Comparison of ENCODE assay signal across 11 cellular contexts in the genomic region with DNA sequence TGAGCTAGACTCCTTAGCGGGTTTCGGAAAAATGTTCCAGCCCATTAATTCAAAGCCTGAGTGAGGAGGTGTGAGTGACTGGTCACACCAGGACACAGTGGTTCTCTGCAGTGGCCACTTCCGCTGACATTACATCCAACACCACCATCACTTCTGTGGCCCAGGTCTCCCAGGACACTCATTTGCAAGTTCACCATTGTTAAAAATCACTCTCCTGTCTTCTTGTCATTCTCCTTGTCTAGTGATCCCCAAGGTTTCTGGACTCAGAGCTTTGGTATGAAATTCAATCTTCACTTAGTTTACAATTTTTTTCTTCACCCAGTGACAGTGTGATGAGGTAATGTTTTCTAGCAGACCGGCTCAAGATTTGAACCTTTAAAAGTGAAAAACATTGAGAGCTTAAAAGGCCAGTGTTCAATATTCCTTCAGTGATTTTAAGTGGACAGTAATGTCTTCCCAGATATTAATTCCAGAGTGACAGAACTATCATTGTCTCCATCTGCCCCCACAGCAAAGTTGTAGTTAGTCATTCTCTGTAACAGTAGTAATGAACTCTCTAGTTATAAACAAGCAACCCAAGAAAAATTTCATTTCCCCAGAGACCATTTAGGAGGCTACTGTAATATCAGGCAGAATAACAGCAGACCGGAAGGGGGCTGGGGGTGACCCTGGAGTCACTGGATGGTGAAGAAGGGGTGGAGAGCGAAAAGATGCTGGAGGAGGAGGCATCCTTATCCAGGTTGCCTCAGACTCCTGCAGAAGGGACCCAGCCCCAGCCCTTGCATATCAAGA.
DNase-seq lines count a peak whose midpoint lies in the region; ATAC-seq, FAIRE-seq and TF ChIP-seq lines count a peak whose summit lies in the region.
"Had no signal": no experiment of that assay in that cellular context is flagged by ENCODE, and none has a peak within 500 bp of the region (broad histone marks: within the 10 kb centered on the region; RNA-seq: fewer than 3 reads in every experiment).

No MANE protein-coding gene starts in this region.

- no peak for TF ChIP-seq POLR2A in heart left ventricle (IDR thresholded peaks at IDR 0.05)

- intact Hi-C loops in heart left ventricle (cut with DNase I), result loop anchor here in 1 of 10 donors (5.0 kb wide), 1 partner anchor 85 kb away; no protein-coding TSS in a partner anchor
- intact Hi-C loops in pancreas (cut with DNase I), result no loop called here

- TF ChIP-seq CTCF in heart left ventricle (IDR thresholded peaks at IDR 0.05) (no peak), pancreas (IDR thresholded peaks at IDR 0.05) (no peak)

- H3K4me1 ChIP-seq in heart left ventricle (peaks cover 0 to 47% (median 21%) of the 10 kb centered on the region in 12 donors), skeletal muscle satellite cell (ENCODE audit: control insufficient read depth, insufficient read depth, low read length) (peaks cover 60% of the 10 kb centered on the region), pancreas (peaks cover 0 to 12% (median 6%) of the 10 kb centered on the region in 3 donors)

- H3K36me3 ChIP-seq in heart left ventricle, result no peaks in the 10 kb centered on the region
- peaks cover 19% of the 10 kb centered on the region for H3K36me3 ChIP-seq in skeletal muscle satellite cell (ENCODE audit: insufficient read depth, low read length)
- H3K36me3 ChIP-seq in pancreas, result no peaks in the 10 kb centered on the region
- H3K36me3 ChIP-seq: neutrophil had no signal

- H3K9me3 ChIP-seq in heart left ventricle (no peaks in the 10 kb centered on the region), skeletal muscle satellite cell (replicated peaks; ENCODE audit: low read length) (no peaks in the 10 kb centered on the region), pancreas (no peaks in the 10 kb centered on the region)
- H3K9me3 ChIP-seq: neutrophil had no signal

- peak in 2 of 4 donors; percentile 26 to 50 for ATAC-seq in heart left ventricle
- no peak for ATAC-seq in pancreas
- ATAC-seq in HG03469 (IDR thresholded peaks at IDR 0.05; ENCODE audit: unreplicated experiment), result no peak
- no peak for ATAC-seq in HG02981 (IDR thresholded peaks at IDR 0.05; ENCODE audit: unreplicated experiment)
- ATAC-seq in HG03457 (IDR thresholded peaks at IDR 0.05; ENCODE audit: unreplicated experiment), result no peak
- ATAC-seq: foreskin keratinocyte had no signal

- H3K27me3 ChIP-seq in heart left ventricle (no peaks in the 10 kb centered on the region), skeletal muscle satellite cell (ENCODE audit: control insufficient read depth, insufficient read depth, low read length) (no peaks in the 10 kb centered on the region), pancreas (no peaks in the 10 kb centered on the region)
- H3K27me3 ChIP-seq: foreskin keratinocyte, neutrophil had no signal

- WGBS in heart left ventricle, 4 donors, result 70 to 84% (median 81%) methylated on average over 6 of the region's 6 CpGs
- 91 to 94% methylated on average over 6 of the region's 6 CpGs for WGBS in pancreas, 2 donors

- peak overlapping the region; percentile 44 for H3K4me2 ChIP-seq in skeletal muscle satellite cell (ENCODE audit: low read length)

- FAIRE-seq in pancreas (lab: Jason Lieb, UNC), result no peak

- H3K9ac ChIP-seq in skeletal muscle satellite cell (ENCODE audit: low read depth, low read length), result peak overlapping the region; percentile 55

- H3K4me3 ChIP-seq in heart left ventricle (no peak overlapping the region), skeletal muscle satellite cell (ENCODE audit: low read length) (no peak overlapping the region), pancreas (no peak overlapping the region)

- DNase-seq in HCEC 1CT (peak; percentile 67), amniotic stem cell (lab: John Stamatoyannopoulos, UW) (peak; percentile 21), heart left ventricle (no peak), pancreas (no peak)
- DNase-seq: activated CD4-positive, alpha-beta T cell treated with anti-CD3 and anti-CD28 coated beads, Interleukin-2, amount 50 U/mL, for 1 hour; foreskin keratinocyte had no signal

- H3K27ac ChIP-seq in heart left ventricle, result peak overlapping the region in 8 of 12 donors; percentile 6 to 44 (median 24)
- no peak overlapping the region for H3K27ac ChIP-seq in pancreas
- H3K27ac ChIP-seq: foreskin keratinocyte, neutrophil had no signal

Comparison
In these comparisons a context has a peak if more than half of its experiments do, and no peak if none do; other contexts are left out.
1. DNase-seq: peak in HCEC 1CT (single experiment) and amniotic stem cell (single experiment); none in heart left ventricle (0 of 5) and pancreas (0 of 6).
2. H3K27ac ChIP-seq: peak in heart left ventricle (8 of 12); none in pancreas (0 of 4).